In genomic region chr10:84329986-84330651, GRCh38 we compare ENCODE assay signal across 8 cellular contexts. TPM values are rescaled to one million over a fixed set of nuclear protein-coding genes. Genes with fewer than 3 reads are reported as not detected.
A peak's percentile ranks its signal among the peaks of the same experiment; 100 is the strongest.
DNase-seq lines count a peak whose midpoint lies in the region; ATAC-seq and TF ChIP-seq lines count a peak whose summit lies in the region.

No MANE protein-coding gene starts in this region.

- no peak for TF ChIP-seq EP300 in sigmoid colon (IDR thresholded peaks at IDR 0.05)

- WGBS in sigmoid colon, 2 donors: 68 to 76% methylated on average over 7 of the region's 7 CpGs

- H3K4me1 ChIP-seq in muscle layer of duodenum (ENCODE audit: control insufficient read depth in 1 of 2, insufficient read depth in 2 of 2, low read length in 2 of 2) (peaks cover 0 to 29% of the 10 kb centered on the region in 2 donors), sigmoid colon (peaks cover 0 to 48% (median 26%) of the 10 kb centered on the region in 4 donors)

- DNase-seq in stimulated activated naive CD4-positive, alpha-beta T cell (lab: John Stamatoyannopoulos, UW): peak in 5 of 6 experiments; percentile 6 to 70 (median 57)
- no peak for DNase-seq in stimulated activated naive CD4-positive, alpha-beta T cell treated with Interleukin-2 at 50 U/mL for 16 hours (lab: John Stamatoyannopoulos, UW)
- DNase-seq in activated T-helper 1 cell treated with anti-CD3 and anti-CD28 coated beads, Interleukin-12 subunit alpha, Interleukin-12 subunit beta, Interleukin-2, Interleukin-4 antibody, amounts not matched to agents 30 ng/mL and 10 ng/mL and 1 ng/mL, durations not matched to agents 14 hours and 24 hours and 36 hours (ENCODE audit: low spot score): peak; percentile 20
- DNase-seq in stimulated activated CD4-positive, alpha-beta T cell treated with anti-CD3 and anti-CD28 coated beads, Interleukin-4, amount 100 ng/mL, for 24 hours: no peak
- no peak for DNase-seq in sciatic nerve (ENCODE audit: low spot score)
- DNase-seq in sigmoid colon: no peak

- no peaks in the 10 kb centered on the region for H3K9me3 Mint-ChIP-seq in activated T-helper 1 cell treated with anti-CD3 and anti-CD28 coated beads, Interleukin-12 subunit alpha, Interleukin-12 subunit beta, Interleukin-2, Interleukin-4 antibody, amounts not matched to agents 30 ng/mL and 10 ng/mL and 1 ng/mL, durations not matched to agents 14 hours and 24 hours and 36 hours

- peaks cover 4% of the 10 kb centered on the region for H3K36me3 Mint-ChIP-seq in activated T-helper 1 cell treated with anti-CD3 and anti-CD28 coated beads, Interleukin-12 subunit alpha, Interleukin-12 subunit beta, Interleukin-2, Interleukin-4 antibody, amounts not matched to agents 30 ng/mL and 10 ng/mL and 1 ng/mL, durations not matched to agents 14 hours and 24 hours and 36 hours (ENCODE audit: low read depth)

- no peaks in the 10 kb centered on the region for H3K27me3 Mint-ChIP-seq in activated T-helper 1 cell treated with anti-CD3 and anti-CD28 coated beads, Interleukin-12 subunit alpha, Interleukin-12 subunit beta, Interleukin-2, Interleukin-4 antibody, amounts not matched to agents 30 ng/mL and 10 ng/mL and 1 ng/mL, durations not matched to agents 14 hours and 24 hours and 36 hours (ENCODE audit: insufficient read depth)

- no peaks in the 10 kb centered on the region for H3K9me3 ChIP-seq in muscle layer of duodenum (ENCODE audit: control insufficient read depth in 1 of 2, low read length in 2 of 2)
- no peaks in the 10 kb centered on the region for H3K9me3 ChIP-seq in sigmoid colon

- ATAC-seq in HG03060 (IDR thresholded peaks at IDR 0.05; ENCODE audit: low read depth, unreplicated experiment) (peak; percentile 59), sciatic nerve (no peak)

- H3K36me3 ChIP-seq in muscle layer of duodenum (ENCODE audit: control insufficient read depth in 1 of 2, insufficient read depth in 2 of 2, low read length in 2 of 2) (no peaks in the 10 kb centered on the region), sigmoid colon (no peaks in the 10 kb centered on the region)

- H3K4me3 ChIP-seq in muscle layer of duodenum (ENCODE audit: low read depth in 1 of 2, low read length in 2 of 2) (peak overlapping the region; percentile 57 to 84), sigmoid colon (no peak overlapping the region)

- TF ChIP-seq POLR2A in sigmoid colon (IDR thresholded peaks at IDR 0.05): no peak

- H3K4me1 Mint-ChIP-seq in activated T-helper 1 cell treated with anti-CD3 and anti-CD28 coated beads, Interleukin-12 subunit alpha, Interleukin-12 subunit beta, Interleukin-2, Interleukin-4 antibody, amounts not matched to agents 30 ng/mL and 10 ng/mL and 1 ng/mL, durations not matched to agents 14 hours and 24 hours and 36 hours (ENCODE audit: low read depth): peaks cover 54% of the 10 kb centered on the region

- peak overlapping the region; percentile 95 for H3K4me3 Mint-ChIP-seq in activated T-helper 1 cell treated with anti-CD3 and anti-CD28 coated beads, Interleukin-12 subunit alpha, Interleukin-12 subunit beta, Interleukin-2, Interleukin-4 antibody, amounts not matched to agents 30 ng/mL and 10 ng/mL and 1 ng/mL, durations not matched to agents 14 hours and 24 hours and 36 hours

- TF ChIP-seq CTCF in sigmoid colon (IDR thresholded peaks at IDR 0.05): no peak

- peak overlapping the region; percentile 86 for H3K27ac ChIP-seq in muscle layer of duodenum (ENCODE audit: low read length)
- peak overlapping the region in 1 of 4 donors; percentile 96 for H3K27ac ChIP-seq in sigmoid colon

- H3K27ac Mint-ChIP-seq in activated T-helper 1 cell treated with anti-CD3 and anti-CD28 coated beads, Interleukin-12 subunit alpha, Interleukin-12 subunit beta, Interleukin-2, Interleukin-4 antibody, amounts not matched to agents 30 ng/mL and 10 ng/mL and 1 ng/mL, durations not matched to agents 14 hours and 24 hours and 36 hours: peak overlapping the region; percentile 99

- intact Hi-C loops in activated T-helper 1 cell treated with anti-CD3 and anti-CD28 coated beads, Interleukin-12 subunit alpha, Interleukin-12 subunit beta, Interleukin-2, Interleukin-4 antibody, amounts not matched to agents 30 ng/mL and 10 ng/mL and 1 ng/mL, durations not matched to agents 14 hours and 24 hours and 36 hours (cut with micrococcal nuclease): loop anchor here (1.0 to 2.0 kb wide), 6 partner anchors 12 to 207 kb away; partner anchors contain the start of gene GHITM
- intact Hi-C loops in sciatic nerve (cut with DNase I) (no loop called here), sigmoid colon (cut with DNase I) (loop anchor here (2.0 to 5.0 kb wide), 2 partner anchors 99 to 188 kb away; no protein-coding TSS in a partner anchor)

- H3K27me3 ChIP-seq in muscle layer of duodenum (ENCODE audit: low read depth, low read length): no peaks in the 10 kb centered on the region
- no peaks in the 10 kb centered on the region for H3K27me3 ChIP-seq in sigmoid colon

RNA-seq across cellular contexts. Expression of gene CCSER2, which starts 1.7 kb away (rescaled TPM):
- total RNA-seq in activated T-helper 1 cell treated with anti-CD3 and anti-CD28 coated beads, Interleukin-12 subunit alpha, Interleukin-12 subunit beta, Interleukin-2, Interleukin-4 antibody, amounts not matched to agents 30 ng/mL and 10 ng/mL and 1 ng/mL, durations not matched to agents 14 hours and 24 hours and 36 hours: 52.3 and 53.6 TPM in 2 replicates
- total RNA-seq in sciatic nerve: 136 TPM
- total RNA-seq in sigmoid colon: 100 to 1,000 TPM in 1 of 4 donors, 10 to 100 TPM in 3; 83.2 to 101 (median 91.2) TPM
- 10 to 100 TPM; 10.2 to 11.5 (median 10.4) TPM for polyA plus RNA-seq in sigmoid colon

Comparison
In these comparisons a context has a peak if more than half of its experiments do, and no peak if none do; other contexts are left out.
1. DNase-seq: peak in stimulated activated naive CD4-positive, alpha-beta T cell (5 of 6) and activated T-helper 1 cell treated with anti-CD3 and anti-CD28 coated beads, Interleukin-12 subunit alpha, Interleukin-12 subunit beta, Interleukin-2, Interleukin-4 antibody, amounts not matched to agents 30 ng/mL and 10 ng/mL and 1 ng/mL, durations not matched to agents 14 hours and 24 hours and 36 hours (single experiment); none in stimulated activated naive CD4-positive, alpha-beta T cell treated with Interleukin-2 at 50 U/mL for 16 hours (single experiment), stimulated activated CD4-positive, alpha-beta T cell treated with anti-CD3 and anti-CD28 coated beads, Interleukin-4, amount 100 ng/mL, for 24 hours (single experiment), sciatic nerve (single experiment) and sigmoid colon (single experiment).
2. H3K4me3 ChIP-seq: peak in muscle layer of duodenum (2 of 2); none in sigmoid colon (0 of 4).